Comparison of ENCODE assay signal across 22 cellular contexts in the genomic region with DNA sequence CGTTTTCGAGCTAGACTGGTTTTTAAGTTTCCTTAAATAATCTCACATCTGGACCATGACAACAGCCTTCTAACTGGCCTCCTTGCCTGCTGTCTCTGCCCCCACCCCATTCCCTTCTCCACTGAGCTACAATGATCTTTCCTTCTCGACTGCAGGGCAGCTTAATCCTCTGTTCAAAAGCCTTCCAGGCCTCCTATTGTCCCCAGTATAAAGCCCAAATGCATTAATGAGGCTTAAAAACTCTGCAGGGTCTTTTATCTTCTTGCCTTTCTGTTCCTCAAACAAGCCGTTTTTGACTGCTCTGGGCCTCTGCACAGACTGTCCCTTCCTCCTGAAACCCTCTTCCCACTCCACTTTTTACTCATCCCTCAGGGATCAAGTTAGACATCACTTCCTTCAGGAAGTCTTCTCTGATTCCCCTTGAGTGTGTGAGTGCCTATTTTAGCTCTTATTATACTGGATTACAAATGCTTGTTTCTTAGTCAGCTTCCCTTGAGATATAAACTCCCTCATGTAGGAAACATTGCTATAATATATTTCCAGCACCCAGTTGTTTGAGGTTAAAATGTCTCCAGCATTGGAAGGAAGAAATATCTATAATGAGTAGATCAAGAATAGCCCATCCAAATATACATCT. TPM values are rescaled to one million over a fixed set of nuclear protein-coding genes. Genes with fewer than 3 reads are reported as not detected.
A peak's percentile ranks its signal among the peaks of the same experiment; 100 is the strongest.
DNase-seq lines count a peak whose midpoint lies in the region; ATAC-seq and TF ChIP-seq lines count a peak whose summit lies in the region.
"Had no signal": no experiment of that assay in that cellular context is flagged by ENCODE, and none has a peak within 500 bp of the region (broad histone marks: within the 10 kb centered on the region; RNA-seq: fewer than 3 reads in every experiment).

No MANE protein-coding gene starts in this region.

- H3K4me3 ChIP-seq in GM23338 (no peak overlapping the region), PC-3 (ENCODE audit: low read length) (no peak overlapping the region)
- H3K4me3 ChIP-seq: lower lobe of right lung, MG63, Peyer's patch, sigmoid colon, testis had no signal

- H3K4me2 ChIP-seq in GM23338 (peak overlapping the region; percentile 62; the same call in 1 of the 2 replicates), PC-3 (ENCODE audit: low read length) (no peak overlapping the region)

- H3K27ac ChIP-seq in GM23338 (ENCODE audit: low read depth) (peak overlapping the region; percentile 39; the same call in 1 of the 2 replicates), PC-3 (ENCODE audit: low read length) (peak overlapping the region; percentile 22; the same call in 1 of the 2 replicates), epithelial cell of prostate (peak overlapping the region; percentile 27)
- H3K27ac ChIP-seq: C4-2B, foreskin keratinocyte, lower lobe of right lung, neutrophil, Peyer's patch, sigmoid colon, testis had no signal

- H3K79me2 ChIP-seq in GM23338 (replicated peaks; ENCODE audit: insufficient read depth): no peaks in the 10 kb centered on the region
- H3K79me2 ChIP-seq in PC-3 (ENCODE audit: low read length): no peaks in the 10 kb centered on the region

- peaks cover 3% of the 10 kb centered on the region for H3K27me3 Mint-ChIP-seq in GM23338 (ENCODE audit: insufficient read depth, low read depth, poor library complexity)
- H3K27me3 Mint-ChIP-seq in nephron (ENCODE audit: low read depth): peaks cover 3% of the 10 kb centered on the region

- H3K9me3 Mint-ChIP-seq in GM23338: no peaks in the 10 kb centered on the region
- no peaks in the 10 kb centered on the region for H3K9me3 Mint-ChIP-seq in nephron
- H3K9me3 Mint-ChIP-seq: activated B cell treated with CpG ODN at 0.5 μM for 24 hours had no signal

- H3K36me3 ChIP-seq in GM23338 (ENCODE audit: insufficient read depth) (no peaks in the 10 kb centered on the region), PC-3 (ENCODE audit: low read depth, low read length) (no peaks in the 10 kb centered on the region)
- H3K36me3 ChIP-seq: lower lobe of right lung, MG63, neutrophil, Peyer's patch, sigmoid colon had no signal

- H3K27ac Mint-ChIP-seq in GM23338 (no peak overlapping the region), nephron (peak overlapping the region in 2 of 3 experiments; percentile 70 to 71)
- H3K27ac Mint-ChIP-seq: activated B cell treated with CpG ODN at 0.5 μM for 24 hours had no signal

- DNase-seq in GM23338 (ENCODE audit: low spot score) (no peak), PC-3 (no peak), epithelial cell of prostate (ENCODE audit: low read depth, low spot score) (no peak), NCI-H2107 (lab: John Stamatoyannopoulos, UW) (no peak), UCSD-AML1 (lab: John Stamatoyannopoulos, UW; ENCODE audit: unreplicated experiment) (no peak)
- DNase-seq: activated B cell treated with CpG ODN at 0.5 μM for 24 hours; activated gamma-delta T cell; aorta; dermis blood vessel endothelial cell; Peyer's patch; sigmoid colon; stimulated activated CD4-positive, alpha-beta T cell treated with anti-CD3 and anti-CD28 coated beads, Interleukin-4, amount 100 ng/mL, for 1 hour; stimulated activated CD8-positive, alpha-beta memory T cell treated with anti-CD3 and anti-CD28 coated beads, Interleukin-4, amount 100 ng/mL, for 48 hours; testis had no signal

- intact Hi-C loops in PC-3 (cut with micrococcal nuclease): no loop called here

- H3K4me1 ChIP-seq in GM23338 (ENCODE audit: insufficient read depth) (peaks cover 8% of the 10 kb centered on the region), PC-3 (ENCODE audit: insufficient read depth, low read length) (peaks cover 24% of the 10 kb centered on the region)
- H3K4me1 ChIP-seq: lower lobe of right lung, Peyer's patch, testis had no signal

- H3K9me3 ChIP-seq in PC-3 (ENCODE audit: low read length): no peaks in the 10 kb centered on the region
- H3K9me3 ChIP-seq: lower lobe of right lung, MG63, neutrophil, Peyer's patch, sigmoid colon, testis had no signal

- H3K36me3 Mint-ChIP-seq in GM23338 (ENCODE audit: low read depth) (no peaks in the 10 kb centered on the region), nephron (ENCODE audit: low read depth) (no peaks in the 10 kb centered on the region)

- H2AFZ ChIP-seq in GM23338 (peak overlapping the region; percentile 59; the same call in 1 of the 2 replicates), PC-3 (ENCODE audit: low read length) (no peak overlapping the region)

- H3K27me3 ChIP-seq in GM23338 (ENCODE audit: insufficient read depth) (no peaks in the 10 kb centered on the region), PC-3 (ENCODE audit: low read length) (no peaks in the 10 kb centered on the region)
- H3K27me3 ChIP-seq: foreskin keratinocyte, MG63, Peyer's patch, sigmoid colon, testis had no signal

- CTCF ChIA-PET in PC-3 (lab: Charles Lee): no interaction called here

- peak; percentile 92 for ATAC-seq in GM23338
- ATAC-seq in PC-3: no peak
- ATAC-seq in HG03520 (IDR thresholded peaks at IDR 0.05; ENCODE audit: unreplicated experiment): no peak
- ATAC-seq in HG02938 (IDR thresholded peaks at IDR 0.05; ENCODE audit: unreplicated experiment): no peak

- BruUV-seq in PC-3 (replicated peaks; lab: Mats Ljungman, UMichigan): no TSS peak

- H3K9me2 ChIP-seq in GM23338 (ENCODE audit: insufficient read depth): no peaks in the 10 kb centered on the region
- H3K9me2 ChIP-seq in PC-3 (replicated peaks; ENCODE audit: low read length): no peaks in the 10 kb centered on the region

- no peaks in the 10 kb centered on the region for H3F3A ChIP-seq in GM23338 (replicated peaks; ENCODE audit: low read depth)
- no peaks in the 10 kb centered on the region for H3F3A ChIP-seq in PC-3 (ENCODE audit: low read length, unreplicated experiment)

- POLR2A ChIA-PET in PC-3 (lab: Charles Lee; ENCODE audit: unreplicated experiment): interaction anchor here (0.5 to 0.6 kb wide), 2 partner anchors 12 to 60 kb away, joined by 3 to 18 read pairs; no protein-coding TSS in a partner anchor

- H3K9ac ChIP-seq in PC-3 (ENCODE audit: low read length): no peak overlapping the region

- H4K20me1 ChIP-seq in GM23338 (replicated peaks; ENCODE audit: insufficient read depth) (no peaks in the 10 kb centered on the region), PC-3 (ENCODE audit: low read length) (no peaks in the 10 kb centered on the region)

- no peak overlapping the region for H3K4me3 Mint-ChIP-seq in GM23338
- H3K4me3 Mint-ChIP-seq in nephron: peak overlapping the region in 1 of 3 experiments; percentile 30
- H3K4me3 Mint-ChIP-seq: activated B cell treated with CpG ODN at 0.5 μM for 24 hours had no signal

- peaks cover 16% of the 10 kb centered on the region for H3K4me1 Mint-ChIP-seq in GM23338
- peaks cover 71% of the 10 kb centered on the region for H3K4me1 Mint-ChIP-seq in nephron

- TF ChIP-seq CTCF in GM23338 (conservative IDR thresholded peaks at IDR 0.05; ENCODE audit: low read depth in 2 of 2): no peak
- no peak for TF ChIP-seq CTCF in PC-3 (conservative IDR thresholded peaks at IDR 0.05; ENCODE audit: low read depth, low read length)
- no peak for TF ChIP-seq CTCF in nephron (IDR thresholded peaks at IDR 0.05; ENCODE audit: unreplicated experiment in 3 of 3)

RNA-seq across cellular contexts. Expression of a gene that starts 23.6 kb away (rescaled TPM):
- 2.5 and 3.1 TPM in 2 replicates for total RNA-seq in GM23338 (2014; rRNA removed; shearing (Covaris generic))
- 0.70 and 1.6 TPM in 2 replicates for polyA plus RNA-seq in GM23338 (2016; fragmentation: Nextera tagmentation; extraction: Ambion mirVana)
- total RNA-seq in PC-3 (2014; rRNA removed): 0.17 TPM in 1 of 2 replicates, not detected in the other
- total RNA-seq: activated B cell treated with CpG ODN at 0.5 μM for 24 hours had no signal
